1 cellular context compared by ENCODE assay signal in the genomic region with DNA sequence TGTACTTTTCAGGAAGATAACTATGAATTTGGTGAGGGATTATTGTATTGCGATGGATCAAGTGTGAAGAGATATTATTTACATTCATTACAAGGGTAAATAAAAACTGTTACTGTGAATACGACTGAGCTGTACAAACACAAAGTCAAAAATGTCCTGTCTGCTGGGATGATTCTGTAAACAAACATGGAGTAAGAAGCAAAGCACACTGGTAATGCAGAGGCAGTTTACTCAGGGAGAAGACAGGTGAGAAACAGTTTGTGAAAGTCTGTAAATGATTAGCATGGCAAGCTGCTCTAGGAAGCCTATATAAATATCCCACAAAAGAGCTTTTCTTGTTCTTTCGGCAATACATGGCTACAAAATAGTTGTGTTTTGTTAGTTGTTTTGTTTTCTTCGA.
TF ChIP-seq lines count a peak whose summit lies in the region.

No MANE protein-coding gene starts in this region.

TF ChIP-seq in HepG2, 621 proteins besides CTCF, POLR2A, EP300 and RAD21 (continued from another document and continues in another):
- TF ChIP-seq, protein P1, sequence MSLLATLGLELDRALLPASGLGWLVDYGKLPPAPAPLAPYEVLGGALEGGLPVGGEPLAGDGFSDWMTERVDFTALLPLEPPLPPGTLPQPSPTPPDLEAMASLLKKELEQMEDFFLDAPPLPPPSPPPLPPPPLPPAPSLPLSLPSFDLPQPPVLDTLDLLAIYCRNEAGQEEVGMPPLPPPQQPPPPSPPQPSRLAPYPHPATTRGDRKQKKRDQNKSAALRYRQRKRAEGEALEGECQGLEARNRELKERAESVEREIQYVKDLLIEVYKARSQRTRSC (CRISPR knock-in tag; IDR thresholded peaks at IDR 0.05; ENCODE audit: low read depth): no peak
- TF ChIP-seq ZNF337 (CRISPR knock-in tag; IDR thresholded peaks at IDR 0.05; ENCODE audit: borderline replicate concordance, low read depth): no peak
- TF ChIP-seq FOXA1 (IDR thresholded peaks at IDR 0.05): peak; percentile 62
- peak; percentile 87 for TF ChIP-seq FOXA1 (CRISPR knock-in tag; IDR thresholded peaks at IDR 0.05)
- TF ChIP-seq, protein P2, sequence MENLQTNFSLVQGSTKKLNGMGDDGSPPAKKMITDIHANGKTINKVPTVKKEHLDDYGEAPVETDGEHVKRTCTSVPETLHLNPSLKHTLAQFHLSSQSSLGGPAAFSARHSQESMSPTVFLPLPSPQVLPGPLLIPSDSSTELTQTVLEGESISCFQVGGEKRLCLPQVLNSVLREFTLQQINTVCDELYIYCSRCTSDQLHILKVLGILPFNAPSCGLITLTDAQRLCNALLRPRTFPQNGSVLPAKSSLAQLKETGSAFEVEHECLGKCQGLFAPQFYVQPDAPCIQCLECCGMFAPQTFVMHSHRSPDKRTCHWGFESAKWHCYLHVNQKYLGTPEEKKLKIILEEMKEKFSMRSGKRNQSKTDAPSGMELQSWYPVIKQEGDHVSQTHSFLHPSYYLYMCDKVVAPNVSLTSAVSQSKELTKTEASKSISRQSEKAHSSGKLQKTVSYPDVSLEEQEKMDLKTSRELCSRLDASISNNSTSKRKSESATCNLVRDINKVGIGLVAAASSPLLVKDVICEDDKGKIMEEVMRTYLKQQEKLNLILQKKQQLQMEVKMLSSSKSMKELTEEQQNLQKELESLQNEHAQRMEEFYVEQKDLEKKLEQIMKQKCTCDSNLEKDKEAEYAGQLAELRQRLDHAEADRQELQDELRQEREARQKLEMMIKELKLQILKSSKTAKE (CRISPR knock-in tag; IDR thresholded peaks at IDR 0.05; ENCODE audit: borderline replicate concordance): peak; percentile 55; the same call in 1 of the 2 replicates
- TF ChIP-seq, protein P3, sequence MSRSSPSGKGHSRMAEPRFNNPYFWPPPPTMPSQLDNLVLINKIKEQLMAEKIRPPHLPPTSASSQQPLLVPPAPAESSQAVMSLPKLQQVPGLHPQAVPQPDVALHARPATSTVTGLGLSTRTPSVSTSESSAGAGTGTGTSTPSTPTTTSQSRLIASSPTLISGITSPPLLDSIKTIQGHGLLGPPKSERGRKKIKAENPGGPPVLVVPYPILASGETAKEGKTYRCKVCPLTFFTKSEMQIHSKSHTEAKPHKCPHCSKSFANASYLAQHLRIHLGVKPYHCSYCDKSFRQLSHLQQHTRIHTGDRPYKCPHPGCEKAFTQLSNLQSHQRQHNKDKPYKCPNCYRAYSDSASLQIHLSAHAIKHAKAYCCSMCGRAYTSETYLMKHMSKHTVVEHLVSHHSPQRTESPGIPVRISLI (CRISPR knock-in tag; IDR thresholded peaks at IDR 0.05; ENCODE audit: borderline replicate concordance): no peak
- peak; percentile 25; the same call in 1 of the 2 replicates for TF ChIP-seq NCOR1 (IDR thresholded peaks at IDR 0.05; ENCODE audit: borderline replicate concordance, low read length)
- TF ChIP-seq, protein P4, sequence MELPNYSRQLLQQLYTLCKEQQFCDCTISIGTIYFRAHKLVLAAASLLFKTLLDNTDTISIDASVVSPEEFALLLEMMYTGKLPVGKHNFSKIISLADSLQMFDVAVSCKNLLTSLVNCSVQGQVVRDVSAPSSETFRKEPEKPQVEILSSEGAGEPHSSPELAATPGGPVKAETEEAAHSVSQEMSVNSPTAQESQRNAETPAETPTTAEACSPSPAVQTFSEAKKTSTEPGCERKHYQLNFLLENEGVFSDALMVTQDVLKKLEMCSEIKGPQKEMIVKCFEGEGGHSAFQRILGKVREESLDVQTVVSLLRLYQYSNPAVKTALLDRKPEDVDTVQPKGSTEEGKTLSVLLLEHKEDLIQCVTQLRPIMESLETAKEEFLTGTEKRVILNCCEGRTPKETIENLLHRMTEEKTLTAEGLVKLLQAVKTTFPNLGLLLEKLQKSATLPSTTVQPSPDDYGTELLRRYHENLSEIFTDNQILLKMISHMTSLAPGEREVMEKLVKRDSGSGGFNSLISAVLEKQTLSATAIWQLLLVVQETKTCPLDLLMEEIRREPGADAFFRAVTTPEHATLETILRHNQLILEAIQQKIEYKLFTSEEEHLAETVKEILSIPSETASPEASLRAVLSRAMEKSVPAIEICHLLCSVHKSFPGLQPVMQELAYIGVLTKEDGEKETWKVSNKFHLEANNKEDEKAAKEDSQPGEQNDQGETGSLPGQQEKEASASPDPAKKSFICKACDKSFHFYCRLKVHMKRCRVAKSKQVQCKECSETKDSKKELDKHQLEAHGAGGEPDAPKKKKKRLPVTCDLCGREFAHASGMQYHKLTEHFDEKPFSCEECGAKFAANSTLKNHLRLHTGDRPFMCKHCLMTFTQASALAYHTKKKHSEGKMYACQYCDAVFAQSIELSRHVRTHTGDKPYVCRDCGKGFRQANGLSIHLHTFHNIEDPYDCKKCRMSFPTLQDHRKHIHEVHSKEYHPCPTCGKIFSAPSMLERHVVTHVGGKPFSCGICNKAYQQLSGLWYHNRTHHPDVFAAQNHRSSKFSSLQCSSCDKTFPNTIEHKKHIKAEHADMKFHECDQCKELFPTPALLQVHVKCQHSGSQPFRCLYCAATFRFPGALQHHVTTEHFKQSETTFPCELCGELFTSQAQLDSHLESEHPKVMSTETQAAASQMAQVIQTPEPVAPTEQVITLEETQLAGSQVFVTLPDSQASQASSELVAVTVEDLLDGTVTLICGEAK (IDR thresholded peaks at IDR 0.05): no peak
- TF ChIP-seq, protein P4 (CRISPR knock-in tag; IDR thresholded peaks at IDR 0.05): no peak; the same call in 1 of the 2 replicates
- TF ChIP-seq U2AF2 (IDR thresholded peaks at IDR 0.05; ENCODE audit: low read depth, low read length): no peak
- peak; percentile 70; the same call in 1 of the 2 replicates for TF ChIP-seq SAP130 (CRISPR knock-in tag; IDR thresholded peaks at IDR 0.05; ENCODE audit: low read depth)
- no peak for TF ChIP-seq NCOA1 (CRISPR knock-in tag; IDR thresholded peaks at IDR 0.05)
- TF ChIP-seq HMGA1 (CRISPR knock-in tag; conservative IDR thresholded peaks at IDR 0.05): no peak
- TF ChIP-seq ZNF333 (CRISPR knock-in tag; IDR thresholded peaks at IDR 0.05; ENCODE audit: borderline replicate concordance): no peak
- no peak for TF ChIP-seq ZNF10 (CRISPR knock-in tag; IDR thresholded peaks at IDR 0.05; ENCODE audit: borderline replicate concordance, low read depth)
- TF ChIP-seq MAFG (CRISPR knock-in tag; IDR thresholded peaks at IDR 0.05): no peak
- TF ChIP-seq RXRB (CRISPR knock-in tag; IDR thresholded peaks at IDR 0.05; ENCODE audit: borderline replicate concordance): peak; percentile 42; the same call in 1 of the 2 replicates
- TF ChIP-seq ELF4 (CRISPR knock-in tag; IDR thresholded peaks at IDR 0.05; ENCODE audit: borderline replicate concordance): 0 out of 2 replicates have a peak, but pooled peaks have one; percentile 31
- TF ChIP-seq NR2C2 (CRISPR knock-in tag; IDR thresholded peaks at IDR 0.05; ENCODE audit: borderline replicate concordance): no peak
- no peak for TF ChIP-seq HOXA7 (CRISPR knock-in tag; IDR thresholded peaks at IDR 0.05)
- no peak for TF ChIP-seq SP140L (CRISPR knock-in tag; IDR thresholded peaks at IDR 0.05; ENCODE audit: borderline replicate concordance)
- TF ChIP-seq REPIN1 (CRISPR knock-in tag; IDR thresholded peaks at IDR 0.05; ENCODE audit: borderline replicate concordance, low read depth): no peak
- TF ChIP-seq, protein P5, sequence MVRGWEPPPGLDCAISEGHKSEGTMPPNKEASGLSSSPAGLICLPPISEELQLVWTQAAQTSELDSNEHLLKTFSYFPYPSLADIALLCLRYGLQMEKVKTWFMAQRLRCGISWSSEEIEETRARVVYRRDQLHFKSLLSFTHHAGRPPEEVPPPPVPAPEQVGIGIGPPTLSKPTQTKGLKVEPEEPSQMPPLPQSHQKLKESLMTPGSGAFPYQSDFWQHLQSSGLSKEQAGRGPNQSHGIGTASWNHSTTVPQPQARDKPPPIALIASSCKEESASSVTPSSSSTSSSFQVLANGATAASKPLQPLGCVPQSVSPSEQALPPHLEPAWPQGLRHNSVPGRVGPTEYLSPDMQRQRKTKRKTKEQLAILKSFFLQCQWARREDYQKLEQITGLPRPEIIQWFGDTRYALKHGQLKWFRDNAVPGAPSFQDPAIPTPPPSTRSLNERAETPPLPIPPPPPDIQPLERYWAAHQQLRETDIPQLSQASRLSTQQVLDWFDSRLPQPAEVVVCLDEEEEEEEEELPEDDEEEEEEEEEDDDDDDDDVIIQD (CRISPR knock-in tag; IDR thresholded peaks at IDR 0.05; ENCODE audit: low read depth): peak; percentile 89; the same call in 1 of the 2 replicates
- TF ChIP-seq, protein P6, sequence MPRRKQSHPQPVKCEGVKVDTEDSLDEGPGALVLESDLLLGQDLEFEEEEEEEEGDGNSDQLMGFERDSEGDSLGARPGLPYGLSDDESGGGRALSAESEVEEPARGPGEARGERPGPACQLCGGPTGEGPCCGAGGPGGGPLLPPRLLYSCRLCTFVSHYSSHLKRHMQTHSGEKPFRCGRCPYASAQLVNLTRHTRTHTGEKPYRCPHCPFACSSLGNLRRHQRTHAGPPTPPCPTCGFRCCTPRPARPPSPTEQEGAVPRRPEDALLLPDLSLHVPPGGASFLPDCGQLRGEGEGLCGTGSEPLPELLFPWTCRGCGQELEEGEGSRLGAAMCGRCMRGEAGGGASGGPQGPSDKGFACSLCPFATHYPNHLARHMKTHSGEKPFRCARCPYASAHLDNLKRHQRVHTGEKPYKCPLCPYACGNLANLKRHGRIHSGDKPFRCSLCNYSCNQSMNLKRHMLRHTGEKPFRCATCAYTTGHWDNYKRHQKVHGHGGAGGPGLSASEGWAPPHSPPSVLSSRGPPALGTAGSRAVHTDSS (CRISPR knock-in tag; conservative IDR thresholded peaks at IDR 0.05): no peak
- TF ChIP-seq, protein P7, sequence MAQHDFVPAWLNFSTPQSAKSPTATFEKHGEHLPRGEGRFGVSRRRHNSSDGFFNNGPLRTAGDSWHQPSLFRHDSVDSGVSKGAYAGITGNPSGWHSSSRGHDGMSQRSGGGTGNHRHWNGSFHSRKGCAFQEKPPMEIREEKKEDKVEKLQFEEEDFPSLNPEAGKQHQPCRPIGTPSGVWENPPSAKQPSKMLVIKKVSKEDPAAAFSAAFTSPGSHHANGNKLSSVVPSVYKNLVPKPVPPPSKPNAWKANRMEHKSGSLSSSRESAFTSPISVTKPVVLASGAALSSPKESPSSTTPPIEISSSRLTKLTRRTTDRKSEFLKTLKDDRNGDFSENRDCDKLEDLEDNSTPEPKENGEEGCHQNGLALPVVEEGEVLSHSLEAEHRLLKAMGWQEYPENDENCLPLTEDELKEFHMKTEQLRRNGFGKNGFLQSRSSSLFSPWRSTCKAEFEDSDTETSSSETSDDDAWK (CRISPR knock-in tag; IDR thresholded peaks at IDR 0.05): no peak
- TF ChIP-seq, protein P8, sequence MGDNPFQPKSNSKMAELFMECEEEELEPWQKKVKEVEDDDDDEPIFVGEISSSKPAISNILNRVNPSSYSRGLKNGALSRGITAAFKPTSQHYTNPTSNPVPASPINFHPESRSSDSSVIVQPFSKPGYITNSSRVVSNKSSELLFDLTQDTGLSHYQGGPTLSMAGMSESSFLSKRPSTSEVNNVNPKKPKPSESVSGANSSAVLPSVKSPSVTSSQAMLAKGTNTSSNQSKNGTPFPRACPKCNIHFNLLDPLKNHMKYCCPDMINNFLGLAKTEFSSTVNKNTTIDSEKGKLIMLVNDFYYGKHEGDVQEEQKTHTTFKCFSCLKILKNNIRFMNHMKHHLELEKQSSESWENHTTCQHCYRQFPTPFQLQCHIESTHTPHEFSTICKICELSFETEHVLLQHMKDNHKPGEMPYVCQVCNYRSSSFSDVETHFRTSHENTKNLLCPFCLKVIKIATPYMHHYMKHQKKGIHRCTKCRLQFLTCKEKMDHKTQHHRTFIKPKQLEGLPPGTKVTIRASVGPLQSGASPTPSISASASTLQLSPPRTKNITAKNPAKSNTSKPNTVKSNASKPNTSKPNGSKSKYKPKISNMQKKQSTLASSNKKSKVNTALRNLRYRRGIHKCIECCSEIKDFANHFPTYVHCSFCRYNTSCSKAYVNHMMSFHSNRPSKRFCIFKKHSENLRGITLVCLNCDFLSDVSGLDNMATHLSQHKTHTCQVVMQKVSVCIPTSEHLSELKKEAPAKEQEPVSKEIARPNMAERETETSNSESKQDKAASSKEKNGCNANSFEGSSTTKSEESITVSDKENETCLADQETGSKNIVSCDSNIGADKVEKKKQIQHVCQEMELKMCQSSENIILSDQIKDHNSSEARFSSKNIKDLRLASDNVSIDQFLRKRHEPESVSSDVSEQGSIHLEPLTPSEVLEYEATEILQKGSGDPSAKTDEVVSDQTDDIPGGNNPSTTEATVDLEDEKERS (CRISPR knock-in tag; IDR thresholded peaks at IDR 0.05): peak; percentile 43; the same call in 1 of the 2 replicates
- TF ChIP-seq NR3C1 (CRISPR knock-in tag; IDR thresholded peaks at IDR 0.05): no peak
- peak; percentile 64 for TF ChIP-seq SKI (IDR thresholded peaks at IDR 0.05; ENCODE audit: partially characterized antibody)
- no peak for TF ChIP-seq KAT2B (IDR thresholded peaks at IDR 0.05; ENCODE audit: borderline replicate concordance, low read depth, low read length)
- no peak for TF ChIP-seq KDM2A (CRISPR knock-in tag; IDR thresholded peaks at IDR 0.05; ENCODE audit: borderline replicate concordance, low read depth)
- no peak for TF ChIP-seq ARNT2 (CRISPR knock-in tag; IDR thresholded peaks at IDR 0.05; ENCODE audit: low read depth)
- no peak for TF ChIP-seq SOX6 (IDR thresholded peaks at IDR 0.05)
- TF ChIP-seq SOX6 (CRISPR knock-in tag; IDR thresholded peaks at IDR 0.05): peak; percentile 88
- no peak for TF ChIP-seq PAX8 (CRISPR knock-in tag; IDR thresholded peaks at IDR 0.05; ENCODE audit: borderline replicate concordance)
- TF ChIP-seq FOSL2 (CRISPR knock-in tag; IDR thresholded peaks at IDR 0.05): peak; percentile 33; the same call in 1 of the 2 replicates
- TF ChIP-seq NCOA5 (CRISPR knock-in tag; IDR thresholded peaks at IDR 0.05): no peak
